ENCODE assay signal across 9 cellular contexts in the genomic region with DNA sequence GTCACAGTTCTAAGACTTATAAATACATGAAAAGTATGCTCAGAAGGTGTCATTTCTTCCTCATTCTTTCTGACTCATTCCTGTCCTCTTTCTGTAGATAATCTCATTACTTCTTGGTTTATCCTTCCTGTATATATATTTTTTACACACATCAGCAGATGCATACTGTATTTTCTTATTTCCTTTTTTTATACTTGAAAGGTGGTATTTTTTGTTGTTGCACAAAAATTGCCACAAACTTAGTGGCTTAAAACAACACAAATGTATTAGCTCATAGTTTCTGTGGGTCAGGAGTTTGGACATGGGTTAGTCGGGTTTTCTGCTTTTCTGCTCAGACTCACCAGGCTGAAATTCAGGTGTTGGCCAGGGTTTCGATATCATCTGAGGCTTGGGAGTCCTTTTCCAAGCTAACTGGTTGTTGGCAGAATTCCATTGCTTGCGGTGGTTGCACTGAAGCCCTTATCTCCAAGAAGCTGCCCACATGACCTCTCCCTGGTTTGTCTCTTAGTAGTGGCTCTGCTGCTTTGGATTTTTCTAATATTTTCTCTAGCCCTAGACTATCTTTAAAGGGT.
DNase-seq lines count a peak whose midpoint lies in the region; ATAC-seq and TF ChIP-seq lines count a peak whose summit lies in the region.
"Had no signal": no experiment of that assay in that cellular context is flagged by ENCODE, and none has a peak within 500 bp of the region (broad histone marks: within the 10 kb centered on the region; RNA-seq: fewer than 3 reads in every experiment).

No MANE protein-coding gene starts in this region.

- no peaks in the 10 kb centered on the region for H3K9me3 Mint-ChIP-seq in CD4-positive, alpha-beta memory T cell

- H3K23ac ChIP-seq in mesenchymal stem cell (ENCODE audit: low read length in 2 of 2): no peak overlapping the region

- no peak overlapping the region for H2AK5ac ChIP-seq in mesenchymal stem cell (ENCODE audit: low read length, severe bottlenecking)

- H3F3A ChIP-seq in SK-N-SH (replicated peaks; ENCODE audit: insufficient read depth): peaks cover 3% of the 10 kb centered on the region

- no peak for TF ChIP-seq POLR2A in suprapubic skin (IDR thresholded peaks at IDR 0.05)

- peaks cover 14% of the 10 kb centered on the region for H3K79me1 ChIP-seq in mesenchymal stem cell (replicated peaks; ENCODE audit: low read length, poor library complexity, severe bottlenecking)

- H4K8ac ChIP-seq in mesenchymal stem cell (ENCODE audit: low read length): no peak overlapping the region

- no peaks in the 10 kb centered on the region for H3K4me1 Mint-ChIP-seq in CD4-positive, alpha-beta memory T cell

- TF ChIP-seq EP300 in SK-N-SH (IDR thresholded peaks at IDR 0.05; ENCODE audit: borderline replicate concordance in 1 of 2, low read depth in 1 of 2, low read length in 1 of 2) (peak in 1 of 2 experiments; percentile 70; a peak in 1 of 4 replicates), suprapubic skin (IDR thresholded peaks at IDR 0.05) (no peak)

- H3K4me3 ChIP-seq in SK-N-SH (ENCODE audit: low read depth in 2 of 2, low read length in 1 of 2) (no peak overlapping the region), mesenchymal stem cell (ENCODE audit: insufficient read depth in 1 of 2, low read depth in 1 of 2, low read length in 2 of 2) (no peak overlapping the region), suprapubic skin (no peak overlapping the region)
- no peak overlapping the region for H3K4me3 ChIP-seq in CD4-positive, alpha-beta memory T cell (ENCODE audit: low read length in 2 of 2)
- H3K4me3 ChIP-seq: SJSA1 had no signal

- CTCF ChIA-PET in SK-N-SH (lab: Yijun Ruan, JAX): interaction anchor here (0.7 to 1.1 kb wide), 2 partner anchors 130 to 139 kb away, joined by 3 read pairs; no protein-coding TSS in a partner anchor
- CTCF ChIA-PET in CD4-positive, alpha-beta memory T cell (lab: Charles Lee; ENCODE audit: partially characterized antibody): no interaction called here

- no peak overlapping the region for H3K4me2 ChIP-seq in SK-N-SH
- no peak overlapping the region for H3K4me2 ChIP-seq in mesenchymal stem cell (ENCODE audit: low read length, poor library complexity, severe bottlenecking)

- peaks cover 5 to 9% of the 10 kb centered on the region in 2 donors for H3K27me3 Mint-ChIP-seq in CD4-positive, alpha-beta memory T cell

- H3K27ac ChIP-seq in SK-N-SH (ENCODE audit: low read depth in 2 of 2, low read length in 1 of 2) (peak overlapping the region in 1 of 2 experiments; percentile 79; a peak in 2 of 4 replicates), mesenchymal stem cell (ENCODE audit: low read length, poor library complexity, severe bottlenecking) (no peak overlapping the region), suprapubic skin (no peak overlapping the region)
- no peak overlapping the region for H3K27ac ChIP-seq in CD4-positive, alpha-beta memory T cell (ENCODE audit: low read depth, low read length)
- H3K27ac ChIP-seq: SJSA1 had no signal

- POLR2A ChIA-PET in SK-N-SH (lab: Yijun Ruan, JAX): no interaction called here
- POLR2A ChIA-PET in CD4-positive, alpha-beta memory T cell (lab: Charles Lee; ENCODE audit: partially characterized antibody): no interaction called here

- H3K79me2 ChIP-seq in SK-N-SH (ENCODE audit: insufficient read depth): peaks cover 12% of the 10 kb centered on the region; the same call in 1 of the 2 replicates

- H3K4me3 Mint-ChIP-seq in CD4-positive, alpha-beta memory T cell: no peak overlapping the region

- H3K9me3 ChIP-seq in SK-N-SH (no peaks in the 10 kb centered on the region), mesenchymal stem cell (ENCODE audit: control insufficient read depth, low read length) (no peaks in the 10 kb centered on the region), suprapubic skin (no peaks in the 10 kb centered on the region)
- H3K9me3 ChIP-seq in CD4-positive, alpha-beta memory T cell (ENCODE audit: control insufficient read depth in 1 of 2, low read length in 2 of 2): no peaks in the 10 kb centered on the region
- H3K9me3 ChIP-seq: SJSA1 had no signal

- no peak overlapping the region for H2BK5ac ChIP-seq in mesenchymal stem cell (ENCODE audit: low read depth, low read length, poor library complexity, severe bottlenecking)

- TF ChIP-seq RAD21 in SK-N-SH (IDR thresholded peaks at IDR 0.05; ENCODE audit: low read length): no peak; the same call in 1 of the 2 replicates

- no peak overlapping the region for H2BK12ac ChIP-seq in mesenchymal stem cell (ENCODE audit: low read length in 2 of 2)

- H2BK15ac ChIP-seq in mesenchymal stem cell (ENCODE audit: low read depth, poor library complexity, severe bottlenecking): no peak overlapping the region

- H2AFZ ChIP-seq in SK-N-SH (ENCODE audit: low read depth) (no peak overlapping the region), mesenchymal stem cell (ENCODE audit: low read depth, low read length) (no peak overlapping the region)

- H3K36me3 Mint-ChIP-seq in CD4-positive, alpha-beta memory T cell: no peaks in the 10 kb centered on the region

- no peaks in the 10 kb centered on the region for H3K36me3 ChIP-seq in SK-N-SH (replicated peaks in 1 of 2; ENCODE audit: control insufficient read depth in 1 of 2, insufficient read depth in 2 of 2, low read length in 1 of 2)
- no peaks in the 10 kb centered on the region for H3K36me3 ChIP-seq in mesenchymal stem cell (ENCODE audit: control insufficient read depth in 1 of 2, insufficient read depth in 2 of 2, low read depth in 1 of 2, low read length in 2 of 2)
- no peaks in the 10 kb centered on the region for H3K36me3 ChIP-seq in suprapubic skin
- no peaks in the 10 kb centered on the region for H3K36me3 ChIP-seq in CD4-positive, alpha-beta memory T cell (ENCODE audit: insufficient read depth, low read length)
- H3K36me3 ChIP-seq: SJSA1 had no signal

- WGBS in SK-N-SH (ENCODE audit: low lambda C conversion rate): 56% methylated on average over 3 of the region's 3 CpGs
- WGBS in mesenchymal stem cell: 90% methylated on average over 2 of the region's 3 CpGs
- 80% methylated on average over 3 of the region's 3 CpGs for WGBS in suprapubic skin

- H3K27me3 ChIP-seq in SK-N-SH (ENCODE audit: insufficient read depth) (no peaks in the 10 kb centered on the region), mesenchymal stem cell (ENCODE audit: control insufficient read depth in 1 of 2, insufficient read depth in 1 of 2, low read length in 2 of 2) (no peaks in the 10 kb centered on the region), suprapubic skin (no peaks in the 10 kb centered on the region)
- H3K27me3 ChIP-seq in CD4-positive, alpha-beta memory T cell (ENCODE audit: insufficient read depth, low read length): no peaks in the 10 kb centered on the region
- H3K27me3 ChIP-seq: SJSA1 had no signal

- no peaks in the 10 kb centered on the region for H4K20me1 ChIP-seq in SK-N-SH (ENCODE audit: insufficient read depth)

- H3K9me2 ChIP-seq in SK-N-SH: no peaks in the 10 kb centered on the region

- intact Hi-C loops in CD4-positive, alpha-beta memory T cell (cut with micrococcal nuclease): no loop called here

- peak; percentile 78 for ATAC-seq in HG02938 (IDR thresholded peaks at IDR 0.05; ENCODE audit: unreplicated experiment)

- H3K4me1 ChIP-seq in SK-N-SH (ENCODE audit: control insufficient read depth in 1 of 2, insufficient read depth in 2 of 2, low read depth in 1 of 2, low read length in 1 of 2) (peaks cover 5 to 20% of the 10 kb centered on the region in 2 experiments; a peak in 3 of 4 replicates), mesenchymal stem cell (ENCODE audit: control insufficient read depth, insufficient read depth, low read depth, low read length) (peaks cover 8% of the 10 kb centered on the region), suprapubic skin (peaks cover 32% of the 10 kb centered on the region)
- H3K4me1 ChIP-seq in CD4-positive, alpha-beta memory T cell (ENCODE audit: insufficient read depth, low read length): no peaks in the 10 kb centered on the region

- TF ChIP-seq CTCF in GM13977 (IDR thresholded peaks at IDR 0.05; ENCODE audit: extremely low read depth, insufficient read depth, missing control alignments): no peak
- TF ChIP-seq CTCF in SK-N-SH (IDR thresholded peaks at IDR 0.05): no peak
- TF ChIP-seq CTCF in suprapubic skin (IDR thresholded peaks at IDR 0.05): no peak

- no peak overlapping the region for H4K91ac ChIP-seq in mesenchymal stem cell (ENCODE audit: low read length)

- in situ Hi-C loops in GM13977 (cut with MboI; ENCODE audit: low pct_unique_long_range_greater_than_20kb, low sequenced_read_pairs, unreplicated experiment): no loop called here

- DNase-seq in GM13977 (ENCODE audit: low spot score) (peak; percentile 25), SK-N-SH (peak; percentile 46), mesenchymal stem cell (peak; percentile 46), suprapubic skin (ENCODE audit: low spot score in 2 of 2) (no peak), NCI-H1105 treated with DMSO at 0.1 percent for 48 hours (lab: John Stamatoyannopoulos, UW) (no peak), OCI-M2 (lab: John Stamatoyannopoulos, UW; ENCODE audit: unreplicated experiment) (no peak)
- DNase-seq in CD4-positive, alpha-beta memory T cell: no peak

- H3K9ac ChIP-seq in SK-N-SH: no peak overlapping the region
- no peak overlapping the region for H3K9ac ChIP-seq in mesenchymal stem cell (ENCODE audit: low read length)

- peak overlapping the region in 1 of 2 experiments; percentile 35 for H3K18ac ChIP-seq in mesenchymal stem cell (ENCODE audit: low read depth in 1 of 2, low read length in 2 of 2)

- H3K27ac Mint-ChIP-seq in CD4-positive, alpha-beta memory T cell: no peak overlapping the region

- H2BK120ac ChIP-seq in mesenchymal stem cell (ENCODE audit: low read depth, low read length): no peak overlapping the region

- H3K4ac ChIP-seq in mesenchymal stem cell (ENCODE audit: low read depth in 1 of 2, low read length in 2 of 2): peak overlapping the region in 1 of 2 experiments; percentile 34

- H3K14ac ChIP-seq in mesenchymal stem cell (ENCODE audit: low read length in 2 of 2): no peak overlapping the region

TF ChIP-seq in SK-N-SH, 30 proteins besides CTCF, POLR2A, EP300 and RAD21 (continues in another document):
- TF ChIP-seq SMC3 (IDR thresholded peaks at IDR 0.05; ENCODE audit: low read depth, low read length) (no peak), YY1 (IDR thresholded peaks at IDR 0.05; ENCODE audit: low read depth) (no peak), SIN3A (IDR thresholded peaks at IDR 0.05; ENCODE audit: borderline replicate concordance, low read depth, low read length) (no peak), TCF12 (IDR thresholded peaks at IDR 0.05) (peak; percentile 3; the same call in 1 of the 2 replicates), CHD2 (IDR thresholded peaks at IDR 0.05; ENCODE audit: low read length, partially characterized antibody) (peak; percentile 38), PBX3 (IDR thresholded peaks at IDR 0.05) (no peak)

Comparison
In these comparisons a context has a peak if more than half of its experiments do, and no peak if none do; other contexts are left out.
1. DNase-seq: peak in GM13977 (single experiment), SK-N-SH (single experiment) and mesenchymal stem cell (single experiment); none in suprapubic skin (0 of 2), CD4-positive, alpha-beta memory T cell (0 of 5), NCI-H1105 treated with DMSO at 0.1 percent for 48 hours (single experiment) and OCI-M2 (single experiment).